In genomic region chrX:49986058-49986457, GRCh38 we compare ENCODE assay signal across 19 cellular contexts.
"Had no signal": no experiment of that assay in that cellular context is flagged by ENCODE, and none has a peak within 500 bp of the region (broad histone marks: within the 10 kb centered on the region; RNA-seq: fewer than 3 reads in every experiment).

No MANE protein-coding gene starts in this region.

- H3K36me3 Mint-ChIP-seq: mesothelial cell of epicardium, naive B cell had no signal

- H3K4me3 Mint-ChIP-seq: mesothelial cell of epicardium, naive B cell had no signal

- H3K27ac Mint-ChIP-seq: mesothelial cell of epicardium, naive B cell had no signal

- H3K4me1 Mint-ChIP-seq: naive B cell had no signal

- H3K27ac ChIP-seq: coronary artery, dorsolateral prefrontal cortex, esophagus muscularis mucosa, foreskin keratinocyte, gastroesophageal sphincter, heart left ventricle, hepatocyte, left lung, lower lobe of right lung had no signal

- H3K27me3 Mint-ChIP-seq: naive B cell had no signal

- ATAC-seq: foreskin keratinocyte, gastroesophageal sphincter, heart left ventricle, left cardiac atrium, left lung, left ventricle myocardium superior, lower lobe of right lung, mucosa of descending colon had no signal

- H3K36me3 ChIP-seq: esophagus muscularis mucosa, gastroesophageal sphincter, heart left ventricle, left lung, lower lobe of right lung had no signal

- H3K4me1 ChIP-seq: esophagus muscularis mucosa, foreskin keratinocyte, gastroesophageal sphincter, heart left ventricle, left lung, lower lobe of right lung had no signal

- H3K9me3 Mint-ChIP-seq: naive B cell had no signal

- H3K4me3 ChIP-seq: coronary artery, dorsolateral prefrontal cortex, esophagus muscularis mucosa, gastroesophageal sphincter, heart left ventricle, hepatocyte, left lung, lower lobe of right lung, mucosa of descending colon had no signal

- H3K9me3 ChIP-seq: esophagus muscularis mucosa, gastroesophageal sphincter, heart left ventricle, left lung, lower lobe of right lung, mucosa of descending colon had no signal

- DNase-seq: dermis blood vessel endothelial cell; dorsolateral prefrontal cortex; effector CD4-positive, alpha-beta T cell; effector memory CD4-positive, alpha-beta T cell; foreskin keratinocyte; heart left ventricle; hypothalamus; left cardiac atrium; left lung; left ventricle myocardium superior; lower lobe of right lung; mesenchymal stem cell; mucosa of descending colon; naive B cell had no signal
